ENCODE assay signal across 1 cellular context in the genomic region with DNA sequence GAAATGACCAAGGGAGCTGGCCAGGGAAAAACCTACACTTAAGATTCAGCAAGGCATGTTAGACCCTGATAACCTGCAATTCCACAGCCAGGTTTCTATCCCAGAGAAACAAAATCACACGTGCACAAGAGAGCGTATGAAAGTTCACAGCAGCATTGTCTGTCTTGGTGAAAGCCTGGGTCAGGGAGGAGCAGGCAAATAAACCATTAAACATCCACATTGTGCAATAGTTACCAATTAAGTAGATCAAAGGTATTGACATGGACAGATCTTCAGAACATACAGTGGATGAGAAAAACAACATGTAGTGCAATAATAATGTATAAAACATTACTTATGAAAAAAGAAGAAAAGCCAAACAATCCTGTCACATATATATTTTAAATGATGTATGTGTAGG.
TF ChIP-seq lines count a peak whose summit lies in the region.

No MANE protein-coding gene starts in this region.

TF ChIP-seq in HepG2, 621 proteins besides CTCF, POLR2A, EP300 and RAD21 (continues in another document):
- TF ChIP-seq, protein P1, sequence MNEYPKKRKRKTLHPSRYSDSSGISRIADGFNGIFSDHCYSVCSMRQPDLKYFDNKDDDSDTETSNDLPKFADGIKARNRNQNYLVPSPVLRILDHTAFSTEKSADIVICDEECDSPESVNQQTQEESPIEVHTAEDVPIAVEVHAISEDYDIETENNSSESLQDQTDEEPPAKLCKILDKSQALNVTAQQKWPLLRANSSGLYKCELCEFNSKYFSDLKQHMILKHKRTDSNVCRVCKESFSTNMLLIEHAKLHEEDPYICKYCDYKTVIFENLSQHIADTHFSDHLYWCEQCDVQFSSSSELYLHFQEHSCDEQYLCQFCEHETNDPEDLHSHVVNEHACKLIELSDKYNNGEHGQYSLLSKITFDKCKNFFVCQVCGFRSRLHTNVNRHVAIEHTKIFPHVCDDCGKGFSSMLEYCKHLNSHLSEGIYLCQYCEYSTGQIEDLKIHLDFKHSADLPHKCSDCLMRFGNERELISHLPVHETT (CRISPR knock-in tag; conservative IDR thresholded peaks at IDR 0.05), result no peak
- TF ChIP-seq PAWR (CRISPR knock-in tag; IDR thresholded peaks at IDR 0.05; ENCODE audit: borderline replicate concordance) (no peak), ZNF7 (CRISPR knock-in tag; IDR thresholded peaks at IDR 0.05) (no peak), SP1 (IDR thresholded peaks at IDR 0.05) (no peak), SP1 (CRISPR knock-in tag; IDR thresholded peaks at IDR 0.05) (no peak), TCF7L2 (IDR thresholded peaks at IDR 0.05; ENCODE audit: low read depth, low read length) (no peak; the same call in 1 of the 2 replicates), ZNF224 (CRISPR knock-in tag; IDR thresholded peaks at IDR 0.05) (no peak), ZNF17 (CRISPR knock-in tag; IDR thresholded peaks at IDR 0.05) (no peak), ZNF256 (CRISPR knock-in tag; conservative IDR thresholded peaks at IDR 0.05) (no peak), RNF219 (CRISPR knock-in tag; IDR thresholded peaks at IDR 0.05) (no peak), ZNF446 (CRISPR knock-in tag; IDR thresholded peaks at IDR 0.05) (no peak), ZNF788 (CRISPR knock-in tag; IDR thresholded peaks at IDR 0.05; ENCODE audit: borderline replicate concordance) (0 out of 2 replicates have a peak, but pooled peaks have one; percentile 38), ISL2 (CRISPR knock-in tag; IDR thresholded peaks at IDR 0.05) (peak; percentile 84), AKAP8 (CRISPR knock-in tag; IDR thresholded peaks at IDR 0.05) (no peak), NFAT5 (CRISPR knock-in tag; IDR thresholded peaks at IDR 0.05) (no peak), ZNF253 (CRISPR knock-in tag; IDR thresholded peaks at IDR 0.05; ENCODE audit: borderline replicate concordance) (no peak), TRIM24 (CRISPR knock-in tag; IDR thresholded peaks at IDR 0.05) (no peak), CEBPB (IDR thresholded peaks at IDR 0.05; ENCODE audit: borderline replicate concordance, low read depth, low read length) (peak; percentile 91), RARG (CRISPR knock-in tag; IDR thresholded peaks at IDR 0.05; ENCODE audit: low read depth) (no peak), ZNF556 (CRISPR knock-in tag; IDR thresholded peaks at IDR 0.05; ENCODE audit: borderline replicate concordance) (no peak), KDM2A (CRISPR knock-in tag; IDR thresholded peaks at IDR 0.05; ENCODE audit: borderline replicate concordance, low read depth) (no peak), ZNF34 (CRISPR knock-in tag; IDR thresholded peaks at IDR 0.05; ENCODE audit: borderline replicate concordance) (no peak), ZSCAN20 (CRISPR knock-in tag; IDR thresholded peaks at IDR 0.05; ENCODE audit: borderline replicate concordance) (no peak), HES4 (CRISPR knock-in tag; IDR thresholded peaks at IDR 0.05; ENCODE audit: borderline replicate concordance) (no peak)
- TF ChIP-seq, protein P2, sequence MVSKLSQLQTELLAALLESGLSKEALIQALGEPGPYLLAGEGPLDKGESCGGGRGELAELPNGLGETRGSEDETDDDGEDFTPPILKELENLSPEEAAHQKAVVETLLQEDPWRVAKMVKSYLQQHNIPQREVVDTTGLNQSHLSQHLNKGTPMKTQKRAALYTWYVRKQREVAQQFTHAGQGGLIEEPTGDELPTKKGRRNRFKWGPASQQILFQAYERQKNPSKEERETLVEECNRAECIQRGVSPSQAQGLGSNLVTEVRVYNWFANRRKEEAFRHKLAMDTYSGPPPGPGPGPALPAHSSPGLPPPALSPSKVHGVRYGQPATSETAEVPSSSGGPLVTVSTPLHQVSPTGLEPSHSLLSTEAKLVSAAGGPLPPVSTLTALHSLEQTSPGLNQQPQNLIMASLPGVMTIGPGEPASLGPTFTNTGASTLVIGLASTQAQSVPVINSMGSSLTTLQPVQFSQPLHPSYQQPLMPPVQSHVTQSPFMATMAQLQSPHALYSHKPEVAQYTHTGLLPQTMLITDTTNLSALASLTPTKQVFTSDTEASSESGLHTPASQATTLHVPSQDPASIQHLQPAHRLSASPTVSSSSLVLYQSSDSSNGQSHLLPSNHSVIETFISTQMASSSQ (IDR thresholded peaks at IDR 0.05; ENCODE audit: low read depth), result peak; percentile 78
- TF ChIP-seq, protein P2 (CRISPR knock-in tag; IDR thresholded peaks at IDR 0.05; ENCODE audit: borderline replicate concordance), result no peak
- TF ChIP-seq, protein P3, sequence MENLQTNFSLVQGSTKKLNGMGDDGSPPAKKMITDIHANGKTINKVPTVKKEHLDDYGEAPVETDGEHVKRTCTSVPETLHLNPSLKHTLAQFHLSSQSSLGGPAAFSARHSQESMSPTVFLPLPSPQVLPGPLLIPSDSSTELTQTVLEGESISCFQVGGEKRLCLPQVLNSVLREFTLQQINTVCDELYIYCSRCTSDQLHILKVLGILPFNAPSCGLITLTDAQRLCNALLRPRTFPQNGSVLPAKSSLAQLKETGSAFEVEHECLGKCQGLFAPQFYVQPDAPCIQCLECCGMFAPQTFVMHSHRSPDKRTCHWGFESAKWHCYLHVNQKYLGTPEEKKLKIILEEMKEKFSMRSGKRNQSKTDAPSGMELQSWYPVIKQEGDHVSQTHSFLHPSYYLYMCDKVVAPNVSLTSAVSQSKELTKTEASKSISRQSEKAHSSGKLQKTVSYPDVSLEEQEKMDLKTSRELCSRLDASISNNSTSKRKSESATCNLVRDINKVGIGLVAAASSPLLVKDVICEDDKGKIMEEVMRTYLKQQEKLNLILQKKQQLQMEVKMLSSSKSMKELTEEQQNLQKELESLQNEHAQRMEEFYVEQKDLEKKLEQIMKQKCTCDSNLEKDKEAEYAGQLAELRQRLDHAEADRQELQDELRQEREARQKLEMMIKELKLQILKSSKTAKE (CRISPR knock-in tag; IDR thresholded peaks at IDR 0.05; ENCODE audit: borderline replicate concordance), result peak; percentile 64; the same call in 1 of the 2 replicates
- TF ChIP-seq, protein P4, sequence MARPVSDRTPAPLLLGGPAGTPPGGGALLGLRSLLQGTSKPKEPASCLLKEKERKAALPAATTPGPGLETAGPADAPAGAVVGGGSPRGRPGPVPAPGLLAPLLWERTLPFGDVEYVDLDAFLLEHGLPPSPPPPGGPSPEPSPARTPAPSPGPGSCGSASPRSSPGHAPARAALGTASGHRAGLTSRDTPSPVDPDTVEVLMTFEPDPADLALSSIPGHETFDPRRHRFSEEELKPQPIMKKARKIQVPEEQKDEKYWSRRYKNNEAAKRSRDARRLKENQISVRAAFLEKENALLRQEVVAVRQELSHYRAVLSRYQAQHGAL (CRISPR knock-in tag; IDR thresholded peaks at IDR 0.05; ENCODE audit: not compliant biosample characterization), result no peak
- TF ChIP-seq, protein P5, sequence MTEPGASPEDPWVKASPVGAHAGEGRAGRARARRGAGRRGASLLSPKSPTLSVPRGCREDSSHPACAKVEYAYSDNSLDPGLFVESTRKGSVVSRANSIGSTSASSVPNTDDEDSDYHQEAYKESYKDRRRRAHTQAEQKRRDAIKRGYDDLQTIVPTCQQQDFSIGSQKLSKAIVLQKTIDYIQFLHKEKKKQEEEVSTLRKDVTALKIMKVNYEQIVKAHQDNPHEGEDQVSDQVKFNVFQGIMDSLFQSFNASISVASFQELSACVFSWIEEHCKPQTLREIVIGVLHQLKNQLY (CRISPR knock-in tag; IDR thresholded peaks at IDR 0.05), result peak; percentile 91
- TF ChIP-seq, protein P6, sequence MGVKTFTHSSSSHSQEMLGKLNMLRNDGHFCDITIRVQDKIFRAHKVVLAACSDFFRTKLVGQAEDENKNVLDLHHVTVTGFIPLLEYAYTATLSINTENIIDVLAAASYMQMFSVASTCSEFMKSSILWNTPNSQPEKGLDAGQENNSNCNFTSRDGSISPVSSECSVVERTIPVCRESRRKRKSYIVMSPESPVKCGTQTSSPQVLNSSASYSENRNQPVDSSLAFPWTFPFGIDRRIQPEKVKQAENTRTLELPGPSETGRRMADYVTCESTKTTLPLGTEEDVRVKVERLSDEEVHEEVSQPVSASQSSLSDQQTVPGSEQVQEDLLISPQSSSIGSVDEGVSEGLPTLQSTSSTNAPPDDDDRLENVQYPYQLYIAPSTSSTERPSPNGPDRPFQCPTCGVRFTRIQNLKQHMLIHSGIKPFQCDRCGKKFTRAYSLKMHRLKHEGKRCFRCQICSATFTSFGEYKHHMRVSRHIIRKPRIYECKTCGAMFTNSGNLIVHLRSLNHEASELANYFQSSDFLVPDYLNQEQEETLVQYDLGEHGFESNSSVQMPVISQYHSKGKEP (CRISPR knock-in tag; IDR thresholded peaks at IDR 0.05), result no peak
